17 cellular contexts compared by ENCODE assay signal in the genomic region with DNA sequence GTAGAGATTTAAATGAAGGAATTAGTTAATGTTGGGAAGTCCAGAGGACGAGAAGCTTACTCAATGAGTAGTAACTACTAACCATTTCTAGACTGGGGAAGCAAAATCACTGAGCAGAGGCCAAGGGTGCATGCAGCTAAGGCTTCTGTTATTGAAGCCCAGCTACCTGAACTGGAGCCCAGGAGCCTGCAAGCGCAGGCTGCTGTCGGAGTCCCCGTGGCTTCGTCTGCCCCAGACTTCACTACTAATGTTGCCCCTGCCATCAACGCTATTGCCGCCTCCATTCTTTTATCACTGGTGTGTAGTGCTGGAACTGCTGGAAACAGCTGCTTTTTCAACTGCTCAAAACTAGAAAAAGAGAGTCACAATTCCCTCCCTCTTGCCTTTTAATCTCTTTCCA.
DNase-seq lines count a peak whose midpoint lies in the region; ATAC-seq lines count a peak whose summit lies in the region.
"Had no signal": no experiment of that assay in that cellular context is flagged by ENCODE, and none has a peak within 500 bp of the region (broad histone marks: within the 10 kb centered on the region; RNA-seq: fewer than 3 reads in every experiment).

No MANE protein-coding gene starts in this region.

- peak; percentile 38 for DNase-seq in H7
- DNase-seq in SK-N-MC (ENCODE audit: low read depth, low spot score) = no peak
- DNase-seq in neuronal stem cell (ENCODE audit: low spot score) = no peak
- no peak for DNase-seq in activated gamma-delta T cell (lab: John Stamatoyannopoulos, UW)
- DNase-seq in putamen (ENCODE audit: low spot score) = no peak
- DNase-seq in mucosa of gallbladder (ENCODE audit: low spot score) = no peak
- DNase-seq: GF-D8, MV-4-11, NCI-H1417 treated with DMSO at 0.1 percent for 48 hours, NCI-H2029 treated with DMSO at 0.1 percent for 48 hours, NCI-H2171 treated with DMSO at 0.1 percent for 48 hours, NCI-H510A, NCI-H774 had no signal

- peaks cover 14% of the 10 kb centered on the region for H3K4me1 ChIP-seq in iPS-20b (ENCODE audit: insufficient read depth, low read length)
- H3K4me1 ChIP-seq in neuronal stem cell (ENCODE audit: control insufficient read depth in 2 of 2, insufficient read depth in 1 of 2, low read depth in 1 of 2, low read length in 2 of 2) = peaks cover 3 to 5% of the 10 kb centered on the region in 2 donors

- H2BK5ac ChIP-seq in neuronal stem cell (ENCODE audit: low read length) = no peak overlapping the region

- H3K36me3 ChIP-seq in H7 (replicated peaks; ENCODE audit: control insufficient read depth, insufficient read depth, low read length) (no peaks in the 10 kb centered on the region), SK-N-MC (ENCODE audit: insufficient read depth, low read length) (no peaks in the 10 kb centered on the region), iPS-20b (ENCODE audit: insufficient read depth, low read depth, low read length) (no peaks in the 10 kb centered on the region), neuronal stem cell (replicated peaks in 1 of 2; ENCODE audit: control insufficient read depth in 2 of 2, insufficient read depth in 2 of 2, low read length in 2 of 2) (no peaks in the 10 kb centered on the region)
- H3K36me3 ChIP-seq: HAP-1 had no signal

- no peak overlapping the region for H2AK5ac ChIP-seq in neuronal stem cell (ENCODE audit: low read depth, low read length)

- H3K4me2 ChIP-seq in neuronal stem cell (ENCODE audit: insufficient read depth, low read length, poor library complexity, severe bottlenecking) = no peak overlapping the region

- no peak overlapping the region for H3K23ac ChIP-seq in neuronal stem cell (ENCODE audit: low read depth, low read length, poor library complexity)

- H3K4ac ChIP-seq in neuronal stem cell (ENCODE audit: low read length) = no peak overlapping the region

- H2BK15ac ChIP-seq in neuronal stem cell (ENCODE audit: low read length) = no peak overlapping the region

- peak overlapping the region; percentile 1 for H3K18ac ChIP-seq in neuronal stem cell (ENCODE audit: low read length)

- H3K27ac ChIP-seq in SK-N-MC = peak overlapping the region; percentile 25; the same call in 1 of the 2 replicates
- H3K27ac ChIP-seq in iPS-20b (ENCODE audit: low read length) = no peak overlapping the region
- peak overlapping the region; percentile 48 for H3K27ac ChIP-seq in neuronal stem cell (replicated peaks; ENCODE audit: low read length)
- H3K27ac ChIP-seq: C4-2B had no signal

- no peak overlapping the region for H2BK120ac ChIP-seq in neuronal stem cell (ENCODE audit: low read depth, low read length)

- peak overlapping the region; percentile 45 for H4K8ac ChIP-seq in neuronal stem cell (ENCODE audit: low read depth, low read length)

- no peak overlapping the region for H3K14ac ChIP-seq in neuronal stem cell (ENCODE audit: low read length)

- H2AFZ ChIP-seq in neuronal stem cell (ENCODE audit: low read length) = peak overlapping the region; percentile 64

- H3K9ac ChIP-seq in SK-N-MC (ENCODE audit: insufficient read length) (no peak overlapping the region), iPS-20b (ENCODE audit: low read depth, low read length) (peak overlapping the region; percentile 39; the same call in 1 of the 2 replicates), neuronal stem cell (ENCODE audit: low read depth, low read length, poor library complexity) (no peak overlapping the region)

- no CpG with 5 or more reads among the region's 7 CpGs for WGBS in neuronal stem cell (ENCODE audit: extremely low coverage in 2 of 2, insufficient read length in 2 of 2, insufficient replicate concordance in 1 of 2), 2 donors

- H3K4me3 ChIP-seq in H7 (ENCODE audit: insufficient read depth, low read depth, low read length) (no peak overlapping the region), SK-N-MC (no peak overlapping the region), iPS-20b (ENCODE audit: low read length) (no peak overlapping the region; the same call in 1 of the 2 replicates), neuronal stem cell (ENCODE audit: low read length in 2 of 2) (no peak overlapping the region)
- H3K4me3 ChIP-seq: HAP-1 had no signal

- no peak for ATAC-seq in GM19351 (IDR thresholded peaks at IDR 0.05; ENCODE audit: unreplicated experiment)

- no peak overlapping the region for H4K91ac ChIP-seq in neuronal stem cell (ENCODE audit: low read depth, low read length, poor library complexity)

- H2BK12ac ChIP-seq in neuronal stem cell (ENCODE audit: low read length) = no peak overlapping the region

- H3K9me3 ChIP-seq in SK-N-MC (ENCODE audit: low read depth, low read length) (peaks cover 9% of the 10 kb centered on the region; the same call in 1 of the 2 replicates), iPS-20b (ENCODE audit: insufficient read depth, low read depth, low read length) (peaks cover 8% of the 10 kb centered on the region; the same call in 1 of the 2 replicates), neuronal stem cell (replicated peaks in 1 of 2; ENCODE audit: control insufficient read depth in 2 of 2, insufficient read depth in 1 of 2, low read depth in 1 of 2, low read length in 2 of 2) (peaks cover 0 to 10% of the 10 kb centered on the region in 2 donors)

- H3K79me1 ChIP-seq in neuronal stem cell (ENCODE audit: low read depth, low read length) = no peaks in the 10 kb centered on the region

- H3K27me3 ChIP-seq in H7 (ENCODE audit: control insufficient read depth, insufficient read depth, low read length) = no peaks in the 10 kb centered on the region
- no peaks in the 10 kb centered on the region for H3K27me3 ChIP-seq in iPS-20b (ENCODE audit: insufficient read depth, low read length)
- H3K27me3 ChIP-seq in neuronal stem cell (ENCODE audit: control insufficient read depth in 3 of 3, insufficient read depth in 3 of 3, low read depth in 1 of 3, low read length in 3 of 3) = no peaks in the 10 kb centered on the region
